11 cellular contexts compared by ENCODE assay signal in the genomic region with DNA sequence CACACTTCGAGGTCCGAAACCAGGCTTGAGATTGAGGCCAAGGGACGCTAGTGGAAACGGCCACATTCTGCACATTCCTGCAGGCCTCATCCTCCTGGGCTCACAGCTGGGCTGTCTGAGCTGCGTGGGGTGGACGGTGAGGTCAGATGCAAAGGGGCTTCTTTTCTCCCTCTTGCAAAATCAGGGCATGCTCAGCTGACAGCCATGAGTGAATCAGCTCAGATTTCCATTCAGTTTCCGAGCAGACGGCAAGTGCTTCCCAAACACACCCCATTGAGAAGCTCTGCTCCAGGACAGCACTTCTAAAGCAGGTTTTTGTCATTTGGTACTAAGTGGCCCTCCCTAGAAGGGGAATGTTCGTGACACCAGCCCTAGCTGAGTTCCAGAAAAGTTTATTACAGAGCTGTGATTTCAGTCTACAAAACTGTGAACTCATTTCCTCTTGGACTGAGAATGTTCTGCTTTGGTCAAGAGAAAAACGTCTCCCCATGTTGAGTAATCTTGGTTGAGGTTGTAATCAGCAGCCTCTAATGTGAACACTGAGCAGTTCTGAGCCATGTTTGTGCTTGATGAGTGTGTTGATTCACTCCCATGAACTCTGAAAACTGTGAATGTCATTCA. TPM values are rescaled to one million over a fixed set of nuclear protein-coding genes. Genes with fewer than 3 reads are reported as not detected.
DNase-seq lines count a peak whose midpoint lies in the region; ATAC-seq and TF ChIP-seq lines count a peak whose summit lies in the region.
"Had no signal": no experiment of that assay in that cellular context is flagged by ENCODE, and none has a peak within 500 bp of the region (broad histone marks: within the 10 kb centered on the region; RNA-seq: fewer than 3 reads in every experiment).

No MANE protein-coding gene starts in this region.

- H3K27ac ChIP-seq in Peyer's patch (peak overlapping the region in 3 of 4 donors; percentile 46 to 70 (median 47)), tibial artery (peak overlapping the region in 1 of 2 donors; percentile 40)

- H3K4me3 ChIP-seq in Peyer's patch (no peak overlapping the region), mucosa of descending colon (no peak overlapping the region), tibial artery (no peak overlapping the region)

- TF ChIP-seq POLR2A in Peyer's patch (IDR thresholded peaks at IDR 0.05), result no peak

- no peaks in the 10 kb centered on the region for H3K4me1 ChIP-seq in Peyer's patch
- no peaks in the 10 kb centered on the region for H3K4me1 ChIP-seq in mucosa of descending colon (ENCODE audit: low read depth)
- no peaks in the 10 kb centered on the region for H3K4me1 ChIP-seq in tibial artery

- peak; percentile 64 for ATAC-seq in mucosa of descending colon
- ATAC-seq in HG03159 (IDR thresholded peaks at IDR 0.05; ENCODE audit: unreplicated experiment), result no peak
- ATAC-seq: natural killer cell had no signal

- H3K27me3 ChIP-seq in Peyer's patch (no peaks in the 10 kb centered on the region), tibial artery (peaks cover 0 to 11% of the 10 kb centered on the region in 2 donors)

- H3K36me3 ChIP-seq in Peyer's patch, result no peaks in the 10 kb centered on the region
- H3K36me3 ChIP-seq in mucosa of descending colon (ENCODE audit: low read depth), result no peaks in the 10 kb centered on the region
- H3K36me3 ChIP-seq in tibial artery, result no peaks in the 10 kb centered on the region

- TF ChIP-seq CTCF in Peyer's patch (IDR thresholded peaks at IDR 0.05) (no peak), mucosa of descending colon (IDR thresholded peaks at IDR 0.05) (no peak), tibial artery (IDR thresholded peaks at IDR 0.05) (no peak)

- peak in 1 of 3 donors; percentile 62 for DNase-seq in Peyer's patch
- peak; percentile 80 for DNase-seq in fibroblast of gingiva (ENCODE audit: low read depth)
- peak in 2 of 3 donors; percentile 34 to 66 for DNase-seq in mucosa of descending colon
- peak; percentile 78 to 85 for DNase-seq in tibial artery
- no peak for DNase-seq in dedifferentiated amniotic fluid mesenchymal stem cell (ENCODE audit: extremely low spot score)
- DNase-seq in stimulated activated CD4-positive, alpha-beta T cell treated with anti-CD3 and anti-CD28 coated beads, Interleukin-2, amount 100 ng/mL, for 48 hours, result no peak
- no peak for DNase-seq in NCI-H345 treated with DMSO at 0.1 percent for 48 hours (lab: John Stamatoyannopoulos, UW; ENCODE audit: unreplicated experiment)
- DNase-seq: activated CD4-positive, alpha-beta memory T cell treated with anti-CD3 and anti-CD28 coated beads for 36 hours; natural killer cell; stimulated activated CD8-positive, alpha-beta memory T cell treated with anti-CD3 and anti-CD28 coated beads, Interleukin-4, amount 100 ng/mL, for 48 hours had no signal

- intact Hi-C loops in mucosa of descending colon (cut with DNase I, micrococcal nuclease) (no loop called here), tibial artery (cut with DNase I; ENCODE audit: low total_unique reads) (no loop called here)

- H3K9me3 ChIP-seq in Peyer's patch (no peaks in the 10 kb centered on the region), mucosa of descending colon (no peaks in the 10 kb centered on the region), tibial artery (no peaks in the 10 kb centered on the region)

RNA-seq across cellular contexts. Expression of gene PDPN, which starts 10.0 kb away (rescaled TPM):
- total RNA-seq in Peyer's patch (10 to 100 TPM in 2 of 4 donors, 1 to 10 TPM in 2; 2.4 to 44.6 (median 9.6) TPM), mucosa of descending colon (10 to 100 TPM in 2 of 3 donors, 1 to 10 TPM in 1; 1.0 to 12.8 (median 12.6) TPM)
- total RNA-seq: activated CD4-positive, alpha-beta memory T cell treated with anti-CD3 and anti-CD28 coated beads for 36 hours; natural killer cell had no signal

Comparison
In these comparisons a context has a peak if more than half of its experiments do, and no peak if none do; other contexts are left out.
1. DNase-seq: peak in fibroblast of gingiva (single experiment), mucosa of descending colon (2 of 3) and tibial artery (2 of 2); none in dedifferentiated amniotic fluid mesenchymal stem cell (single experiment), stimulated activated CD4-positive, alpha-beta T cell treated with anti-CD3 and anti-CD28 coated beads, Interleukin-2, amount 100 ng/mL, for 48 hours (0 of 2) and NCI-H345 treated with DMSO at 0.1 percent for 48 hours (single experiment).